1 cellular context compared by ENCODE assay signal in genomic region chrX:20571611-20572010, GRCh38.
TF ChIP-seq lines count a peak whose summit lies in the region.

No MANE protein-coding gene starts in this region.

TF ChIP-seq in IMR-90, 13 proteins besides CTCF, POLR2A, EP300 and RAD21 (continued from another document):
- TF ChIP-seq MAZ (IDR thresholded peaks at IDR 0.05; ENCODE audit: borderline replicate concordance, low read depth, low read length), result no peak
